Comparison of ENCODE assay signal across 33 cellular contexts in genomic region chr7:155414508-155414907, GRCh38. TPM values are rescaled to one million over a fixed set of nuclear protein-coding genes. Genes with fewer than 3 reads are reported as not detected.
"Had no signal": no experiment of that assay in that cellular context is flagged by ENCODE, and none has a peak within 500 bp of the region (broad histone marks: within the 10 kb centered on the region; RNA-seq: fewer than 3 reads in every experiment).

No MANE protein-coding gene starts in this region.

- H3K4me3 ChIP-seq: ascending aorta, coronary artery, dorsolateral prefrontal cortex, gastrocnemius medialis, hepatocyte, ovary, right atrium auricular region, smooth muscle cell, vagina had no signal

- H3K9me3 Mint-ChIP-seq: activated CD4-positive, alpha-beta memory T cell treated with anti-CD3 and anti-CD28 coated beads for 36 hours; activated CD4-positive, alpha-beta T cell treated with anti-CD3 and anti-CD28 coated beads, Interleukin-2, amount 10 ng/mL, durations not matched to agents 24 days and 14 days; activated naive CD4-positive, alpha-beta T cell treated with anti-CD3 and anti-CD28 coated beads, Interleukin-2, amount 10 ng/mL, durations not matched to agents 7 days and 5 days; activated naive CD8-positive, alpha-beta T cell treated with anti-CD3 and anti-CD28 coated beads, Interleukin-2, amount 10 ng/mL, durations not matched to agents 7 days and 5 days; activated T-cell treated with anti-CD3 and anti-CD28 coated beads, Interleukin-2, amount 50 U/mL, for 24 hours; stimulated activated naive CD8-positive, alpha-beta T cell treated with anti-CD3 and anti-CD28 coated beads, Interleukin-15, amount 100 ng/mL, for 72 hours; type B pancreatic cell had no signal

- H3K36me3 Mint-ChIP-seq: activated CD4-positive, alpha-beta memory T cell treated with anti-CD3 and anti-CD28 coated beads for 36 hours; activated naive CD4-positive, alpha-beta T cell treated with anti-CD3 and anti-CD28 coated beads, Interleukin-2, amount 10 ng/mL, durations not matched to agents 7 days and 5 days; activated naive CD8-positive, alpha-beta T cell treated with anti-CD3 and anti-CD28 coated beads, Interleukin-2, amount 10 ng/mL, durations not matched to agents 7 days and 5 days; brain; naive thymus-derived CD4-positive, alpha-beta T cell; stimulated activated memory B cell treated with anti-CD40 and anti-IgM and Interleukin-4, amounts not matched to agents 10 μg/mL and 1 μg/mL and 100 μg/mL, for 72 hours; type B pancreatic cell had no signal

- ATAC-seq: activated CD4-positive, CD25-positive, alpha-beta regulatory T cell treated with anti-CD3 and anti-CD28 coated beads, Interleukin-2, amount 50 U/mL, for 24 hours; gastrocnemius medialis; naive thymus-derived CD4-positive, alpha-beta T cell; stimulated activated memory B cell treated with anti-CD40 and anti-IgM and Interleukin-4, amounts not matched to agents 10 μg/mL and 1 μg/mL and 100 μg/mL, for 72 hours; stimulated activated naive CD8-positive, alpha-beta T cell treated with anti-CD3 and anti-CD28 coated beads, Interleukin-15, amount 100 ng/mL, for 72 hours had no signal

- H3K4me3 Mint-ChIP-seq: activated CD4-positive, alpha-beta memory T cell treated with anti-CD3 and anti-CD28 coated beads for 36 hours; activated CD4-positive, alpha-beta T cell treated with anti-CD3 and anti-CD28 coated beads, Interleukin-2, amount 10 ng/mL, durations not matched to agents 24 days and 14 days; activated naive CD4-positive, alpha-beta T cell treated with anti-CD3 and anti-CD28 coated beads, Interleukin-2, amount 10 ng/mL, durations not matched to agents 7 days and 5 days; activated naive CD8-positive, alpha-beta T cell treated with anti-CD3 and anti-CD28 coated beads, Interleukin-2, amount 10 ng/mL, durations not matched to agents 7 days and 5 days; activated T-cell treated with anti-CD3 and anti-CD28 coated beads, Interleukin-2, amount 50 U/mL, for 24 hours; brain; naive thymus-derived CD4-positive, alpha-beta T cell; stimulated activated memory B cell treated with anti-CD40 and anti-IgM and Interleukin-4, amounts not matched to agents 10 μg/mL and 1 μg/mL and 100 μg/mL, for 72 hours; stimulated activated naive CD8-positive, alpha-beta T cell treated with anti-CD3 and anti-CD28 coated beads, Interleukin-15, amount 100 ng/mL, for 72 hours; type B pancreatic cell had no signal

- H3K4me1 ChIP-seq: ascending aorta, gastrocnemius medialis, right atrium auricular region, vagina had no signal

- H3K4me1 Mint-ChIP-seq: activated naive CD4-positive, alpha-beta T cell treated with anti-CD3 and anti-CD28 coated beads, Interleukin-2, amount 10 ng/mL, durations not matched to agents 7 days and 5 days had no signal

- DNase-seq: activated CD4-positive, alpha-beta memory T cell treated with anti-CD3 and anti-CD28 coated beads for 36 hours; activated CD4-positive, alpha-beta T cell treated with anti-CD3 and anti-CD28 coated beads, Interleukin-2, amount 10 ng/mL, durations not matched to agents 24 days and 14 days; activated CD8-positive, alpha-beta memory T cell treated with anti-CD3 and anti-CD28 coated beads, Interleukin-2, amount 50 U/mL, for 48 hours; activated gamma-delta T cell; activated naive CD4-positive, alpha-beta T cell treated with anti-CD3 and anti-CD28 coated beads, Interleukin-2, amount 10 ng/mL, durations not matched to agents 7 days and 5 days; activated naive CD8-positive, alpha-beta T cell treated with anti-CD3 and anti-CD28 coated beads, Interleukin-2, amount 10 ng/mL, durations not matched to agents 7 days and 5 days; activated T-cell treated with anti-CD3 and anti-CD28 coated beads, Interleukin-2, amount 50 U/mL, for 24 hours; dorsolateral prefrontal cortex; effector memory CD4-positive, alpha-beta T cell; gastrocnemius medialis; midbrain; naive thymus-derived CD4-positive, alpha-beta T cell; ovary; stimulated activated CD4-positive, alpha-beta T cell treated with anti-CD3 and anti-CD28 coated beads, Interleukin-1b, Interleukin-23, amount 100 ng/mL, for 48 hours; stimulated activated CD4-positive, alpha-beta T cell treated with anti-CD3 and anti-CD28 coated beads, Interleukin-4, amount 100 ng/mL, for 4 hours; stimulated activated CD8-positive, alpha-beta memory T cell treated with anti-CD3 and anti-CD28 coated beads, Interleukin-4, amount 100 ng/mL, for 48 hours; stimulated activated naive CD8-positive, alpha-beta T cell treated with anti-CD3 and anti-CD28 coated beads, Interleukin-15, amount 100 ng/mL, for 72 hours; substantia nigra had no signal

- H3K9me3 ChIP-seq: ascending aorta, gastrocnemius medialis, ovary, right atrium auricular region, vagina had no signal

- H3K4me2 ChIP-seq: hepatocyte, smooth muscle cell had no signal

- H3K27me3 ChIP-seq: ascending aorta, ovary, vagina had no signal

- H3K79me2 ChIP-seq: hepatocyte had no signal

- H3K36me3 ChIP-seq: ascending aorta, gastrocnemius medialis, ovary, right atrium auricular region, vagina had no signal

- H3K27ac Mint-ChIP-seq: activated CD4-positive, alpha-beta memory T cell treated with anti-CD3 and anti-CD28 coated beads for 36 hours; activated CD4-positive, alpha-beta T cell treated with anti-CD3 and anti-CD28 coated beads, Interleukin-2, amount 10 ng/mL, durations not matched to agents 24 days and 14 days; activated naive CD4-positive, alpha-beta T cell treated with anti-CD3 and anti-CD28 coated beads, Interleukin-2, amount 10 ng/mL, durations not matched to agents 7 days and 5 days; activated naive CD8-positive, alpha-beta T cell treated with anti-CD3 and anti-CD28 coated beads, Interleukin-2, amount 10 ng/mL, durations not matched to agents 7 days and 5 days; activated T-cell treated with anti-CD3 and anti-CD28 coated beads, Interleukin-2, amount 50 U/mL, for 24 hours; brain; naive thymus-derived CD4-positive, alpha-beta T cell; stimulated activated memory B cell treated with anti-CD40 and anti-IgM and Interleukin-4, amounts not matched to agents 10 μg/mL and 1 μg/mL and 100 μg/mL, for 72 hours; stimulated activated naive CD8-positive, alpha-beta T cell treated with anti-CD3 and anti-CD28 coated beads, Interleukin-15, amount 100 ng/mL, for 72 hours; type B pancreatic cell had no signal

- H2AFZ ChIP-seq: hepatocyte had no signal

- H3K27ac ChIP-seq: ascending aorta, coronary artery, dorsolateral prefrontal cortex, gastrocnemius medialis, hepatocyte, ovary, right atrium auricular region, vagina, VCaP had no signal

RNA-seq across cellular contexts. Expression of gene EN2, which starts 43.4 kb away (rescaled TPM):
- total RNA-seq: activated CD4-positive, alpha-beta memory T cell treated with anti-CD3 and anti-CD28 coated beads for 36 hours; activated CD4-positive, alpha-beta T cell treated with anti-CD3 and anti-CD28 coated beads, Interleukin-2, amount 10 ng/mL, durations not matched to agents 24 days and 14 days; activated CD8-positive, alpha-beta memory T cell treated with anti-CD3 and anti-CD28 coated beads for 36 hours; activated naive CD8-positive, alpha-beta T cell treated with anti-CD3 and anti-CD28 coated beads, Interleukin-2, amount 10 ng/mL, durations not matched to agents 7 days and 5 days; ascending aorta; cardiac septum; hepatocyte; naive thymus-derived CD4-positive, alpha-beta T cell; pulmonary artery endothelial cell; right atrium auricular region; smooth muscle cell had no signal
- polyA plus RNA-seq: naive thymus-derived CD4-positive, alpha-beta T cell; neural cell; smooth muscle cell had no signal
